ENCODE assay signal across 24 cellular contexts in the genomic region with DNA sequence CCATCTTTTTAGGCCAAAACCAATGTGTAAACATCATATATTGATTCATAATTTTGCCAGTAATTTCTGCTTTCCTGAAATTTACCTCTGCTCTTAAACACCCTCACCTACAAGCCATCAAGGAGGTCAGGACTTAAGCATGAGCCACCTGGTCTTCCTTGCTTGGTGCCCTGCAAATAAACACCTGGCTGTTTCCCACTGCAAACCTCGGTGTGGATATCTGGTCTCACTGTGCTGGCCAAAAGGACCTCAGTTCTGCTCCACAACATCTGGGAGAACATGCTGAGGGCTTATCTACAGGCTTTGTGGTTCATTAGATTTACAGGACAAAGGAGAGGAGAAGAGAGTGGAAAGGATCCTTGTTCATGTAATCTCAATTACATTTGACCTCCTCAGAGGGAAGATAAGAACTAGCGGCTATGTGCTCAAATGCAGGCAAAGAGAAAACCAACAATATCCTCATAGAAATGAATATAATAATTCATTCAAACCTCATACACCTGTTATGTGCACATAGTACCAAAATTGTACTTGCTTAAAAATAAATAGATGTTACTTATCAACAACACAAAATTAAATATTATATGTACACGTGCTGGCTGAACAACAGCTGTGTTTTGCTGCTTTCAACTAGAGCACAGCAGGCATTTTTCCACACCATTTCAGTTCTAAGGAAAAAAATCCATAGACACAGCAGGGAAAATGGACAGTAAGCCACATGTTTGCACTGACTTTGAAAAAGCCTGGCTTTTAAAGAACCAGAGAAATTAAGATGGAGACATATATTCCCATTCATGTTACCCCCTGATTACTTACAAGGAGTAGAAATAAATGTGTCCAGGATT.
DNase-seq lines count a peak whose midpoint lies in the region; ATAC-seq, FAIRE-seq and TF ChIP-seq lines count a peak whose summit lies in the region.
"Had no signal": no experiment of that assay in that cellular context is flagged by ENCODE, and none has a peak within 500 bp of the region (broad histone marks: within the 10 kb centered on the region; RNA-seq: fewer than 3 reads in every experiment).

No MANE protein-coding gene starts in this region.

- no peaks in the 10 kb centered on the region for H3K79me2 ChIP-seq in K562 (ENCODE audit: control insufficient read depth, insufficient read depth, low read length)

- DNase-seq in DMS 273 (lab: John Stamatoyannopoulos, UW; ENCODE audit: unreplicated experiment) (peak; percentile 18), DMS 273 treated with DMSO at 0.1 percent for 48 hours (lab: John Stamatoyannopoulos, UW) (no peak), NCI-H2171 treated with DMSO at 0.1 percent for 48 hours (lab: John Stamatoyannopoulos, UW) (peak; percentile 96), K562 (ENCODE audit: extremely low read depth in 1 of 4, low spot score in 3 of 4) (peak in 1 of 4 experiments; percentile 11), retina (peak; percentile 48), chondrocyte (ENCODE audit: low spot score) (no peak)
- DNase-seq in activated naive CD4-positive, alpha-beta T cell treated with anti-CD3 and anti-CD28 coated beads, Interleukin-2, amount 50 U/mL, for 16 hours = no peak
- DNase-seq: activated naive CD4-positive, alpha-beta T cell treated with anti-CD3 and anti-CD28 coated beads, Interleukin-2, amount 10 ng/mL, durations not matched to agents 7 days and 5 days; AML-193; CD8-positive, alpha-beta T cell; GOT3; islet precursor cell; stomach; transverse colon had no signal

- no peaks in the 10 kb centered on the region for H3K9me3 Mint-ChIP-seq in chondrocyte (ENCODE audit: low read depth)
- H3K9me3 Mint-ChIP-seq: activated naive CD4-positive, alpha-beta T cell treated with anti-CD3 and anti-CD28 coated beads, Interleukin-2, amount 10 ng/mL, durations not matched to agents 7 days and 5 days; CD8-positive, alpha-beta T cell; natural killer cell treated with Interleukin-12 subunit alpha and Interleukin-12 subunit beta and Interleukin-15 and Interleukin-18, amount 100 ng/mL, for 72 hours; T-helper 2 cell treated with Interferon-gamma antibody and Interleukin-4, amounts not matched to agents 5 μg/mL and 100 μg/mL, for 36 hours had no signal

- POLR2A ChIA-PET in K562 (lab: Yijun Ruan, JAX) = interaction anchor here (0.8 kb wide), 1 partner anchor 12 kb away, joined by 3 read pairs; no protein-coding TSS in a partner anchor

- no peak for TF ChIP-seq RAD21 in K562 (CRISPR knock-in tag; conservative IDR thresholded peaks at IDR 0.05 in 1 of 2, IDR thresholded peaks at IDR 0.05 in 1 of 2)

- H3K27me3 Mint-ChIP-seq in chondrocyte (ENCODE audit: low read depth) = no peaks in the 10 kb centered on the region
- H3K27me3 Mint-ChIP-seq: activated naive CD4-positive, alpha-beta T cell treated with anti-CD3 and anti-CD28 coated beads, Interleukin-2, amount 10 ng/mL, durations not matched to agents 7 days and 5 days had no signal

- H3K4me1 Mint-ChIP-seq in chondrocyte (ENCODE audit: low read depth) = peaks cover 14% of the 10 kb centered on the region
- H3K4me1 Mint-ChIP-seq: activated naive CD4-positive, alpha-beta T cell treated with anti-CD3 and anti-CD28 coated beads, Interleukin-2, amount 10 ng/mL, durations not matched to agents 7 days and 5 days had no signal

- TF ChIP-seq CTCF in K562 (IDR thresholded peaks at IDR 0.05 in 2 of 3, conservative IDR thresholded peaks at IDR 0.05 in 1 of 3; ENCODE audit: insufficient read depth in 2 of 3, low read depth in 1 of 3, low read length in 3 of 3) (no peak), chondrocyte (IDR thresholded peaks at IDR 0.05) (no peak)

- WGBS in K562 (ENCODE audit: insufficient coverage, low coverage, missing lambda C conversion rate) = 26% methylated on average over 3 of the region's 3 CpGs

- H3K4me3 ChIP-seq in K562 = no peak overlapping the region
- H3K4me3 ChIP-seq: cardiac muscle cell, prostate gland, stomach, transverse colon had no signal

- H3K9ac ChIP-seq in K562 (ENCODE audit: insufficient read depth in 1 of 2, low read depth in 2 of 2, low read length in 2 of 2) = no peak overlapping the region
- H3K9ac ChIP-seq: KMS-11 had no signal

- no TSS peak for BruUV-seq in K562 (replicated peaks; lab: Mats Ljungman, UMichigan)

- no peaks in the 10 kb centered on the region for H3K9me1 ChIP-seq in K562 (ENCODE audit: control insufficient read depth, insufficient read depth, low read length)

- CTCF ChIA-PET in K562 (lab: Yijun Ruan, JAX; ENCODE audit: low intra/inter-chr PET ratio) = no interaction called here

- H3K4me3 Mint-ChIP-seq in chondrocyte (ENCODE audit: unreplicated experiment) = no peak overlapping the region
- H3K4me3 Mint-ChIP-seq: activated naive CD4-positive, alpha-beta T cell treated with anti-CD3 and anti-CD28 coated beads, Interleukin-2, amount 10 ng/mL, durations not matched to agents 7 days and 5 days; CD8-positive, alpha-beta T cell; natural killer cell treated with Interleukin-12 subunit alpha and Interleukin-12 subunit beta and Interleukin-15 and Interleukin-18, amount 100 ng/mL, for 72 hours; T-helper 2 cell treated with Interferon-gamma antibody and Interleukin-4, amounts not matched to agents 5 μg/mL and 100 μg/mL, for 36 hours; WTC11 had no signal

- H3K27me3 ChIP-seq in K562 (ENCODE audit: control insufficient read depth in 2 of 2, insufficient read depth in 2 of 2, low read length in 2 of 2) = no peaks in the 10 kb centered on the region
- H3K27me3 ChIP-seq: cardiac muscle cell, stomach, transverse colon had no signal

- H3K4me2 ChIP-seq in K562 (ENCODE audit: insufficient read depth, low read length) = no peak overlapping the region
- H3K4me2 ChIP-seq: KMS-11 had no signal

- no peaks in the 10 kb centered on the region for H3K36me3 ChIP-seq in K562 (ENCODE audit: control insufficient read depth, insufficient read depth, low read length)
- H3K36me3 ChIP-seq: cardiac muscle cell, prostate gland, stomach, transverse colon had no signal

- peak overlapping the region; percentile 22; the same call in 1 of the 2 replicates for H2AFZ ChIP-seq in K562 (ENCODE audit: low read depth, low read length)

- ATAC-seq in K562 (no peak; the same call in 2 of the 3 replicates), HG03432 (IDR thresholded peaks at IDR 0.05; ENCODE audit: unreplicated experiment) (no peak)
- ATAC-seq: CD8-positive, alpha-beta T cell; natural killer cell treated with Interleukin-12 subunit alpha and Interleukin-12 subunit beta and Interleukin-15 and Interleukin-18, amount 100 ng/mL, for 72 hours; Right ventricle myocardium inferior; WTC11 had no signal

- in situ Hi-C loops in K562 (cut with MboI) = no loop called here

- intact Hi-C loops in K562 (cut with micrococcal nuclease) = no loop called here

- H3K4me1 ChIP-seq in K562 (replicated peaks in 1 of 2; ENCODE audit: control insufficient read depth in 2 of 2, insufficient read depth in 2 of 2, low read length in 2 of 2) = peaks cover 8 to 17% of the 10 kb centered on the region in 2 experiments; a peak in 3 of 5 replicates
- H3K4me1 ChIP-seq: prostate gland, stomach, transverse colon had no signal

- no peaks in the 10 kb centered on the region for H3K36me3 Mint-ChIP-seq in chondrocyte (ENCODE audit: low read depth)
- H3K36me3 Mint-ChIP-seq: activated naive CD4-positive, alpha-beta T cell treated with anti-CD3 and anti-CD28 coated beads, Interleukin-2, amount 10 ng/mL, durations not matched to agents 7 days and 5 days; CD8-positive, alpha-beta T cell; natural killer cell treated with Interleukin-12 subunit alpha and Interleukin-12 subunit beta and Interleukin-15 and Interleukin-18, amount 100 ng/mL, for 72 hours; WTC11 had no signal

- no peaks in the 10 kb centered on the region for H3K9me3 ChIP-seq in K562 (replicated peaks; ENCODE audit: control insufficient read depth, insufficient read depth, low read depth, low read length)
- H3K9me3 ChIP-seq: prostate gland, stomach, transverse colon had no signal

- no peak overlapping the region for H3K27ac Mint-ChIP-seq in chondrocyte (ENCODE audit: unreplicated experiment)
- H3K27ac Mint-ChIP-seq: activated naive CD4-positive, alpha-beta T cell treated with anti-CD3 and anti-CD28 coated beads, Interleukin-2, amount 10 ng/mL, durations not matched to agents 7 days and 5 days; CD8-positive, alpha-beta T cell; natural killer cell treated with Interleukin-12 subunit alpha and Interleukin-12 subunit beta and Interleukin-15 and Interleukin-18, amount 100 ng/mL, for 72 hours; T-helper 2 cell treated with Interferon-gamma antibody and Interleukin-4, amounts not matched to agents 5 μg/mL and 100 μg/mL, for 36 hours; WTC11 had no signal

- no peak overlapping the region for H3K27ac ChIP-seq in K562 (ENCODE audit: extremely low read depth, low read depth, low read length)
- H3K27ac ChIP-seq: 22Rv1, cardiac muscle cell, KMS-11, prostate gland, stomach, transverse colon had no signal

- no peak for TF ChIP-seq POLR2A in K562 (conservative IDR thresholded peaks at IDR 0.05)

- peak; percentile 62 for FAIRE-seq in K562 (lab: Jason Lieb, UNC)
- FAIRE-seq: endometrium had no signal

- H4K20me1 ChIP-seq in K562 (replicated peaks; ENCODE audit: control insufficient read depth, insufficient read depth, low read length) = no peaks in the 10 kb centered on the region

- TF ChIP-seq EP300 in K562 (IDR thresholded peaks at IDR 0.05; ENCODE audit: low read length) = no peak

TF ChIP-seq in K562, 482 proteins besides CTCF, POLR2A, EP300 and RAD21 (continues in another document):
- TF ChIP-seq NEUROD1 (IDR thresholded peaks at IDR 0.05; ENCODE audit: borderline replicate concordance, low read depth, low read length, partially characterized antibody) (no peak), ZNF445 (CRISPR knock-in tag; IDR thresholded peaks at IDR 0.05; ENCODE audit: low read depth) (no peak), HDAC1 (IDR thresholded peaks at IDR 0.05) (no peak), HDGF (IDR thresholded peaks at IDR 0.05) (no peak), ETV1 (tag; conservative IDR thresholded peaks at IDR 0.05; ENCODE audit: low read depth) (no peak), EHMT2 (IDR thresholded peaks at IDR 0.05) (no peak), ZBED1 (IDR thresholded peaks at IDR 0.05) (no peak), GTF2A2 (tag; IDR thresholded peaks at IDR 0.05) (no peak), TFAM (CRISPR knock-in tag; conservative IDR thresholded peaks at IDR 0.05) (no peak), HMG20B (CRISPR knock-in tag; IDR thresholded peaks at IDR 0.05) (no peak), CBFA2T2 (conservative IDR thresholded peaks at IDR 0.05) (0 out of 2 replicates have a peak, but pooled peaks have one; percentile 4), TOE1 (IDR thresholded peaks at IDR 0.05; ENCODE audit: borderline replicate concordance) (no peak), TOE1 (CRISPR knock-in tag; IDR thresholded peaks at IDR 0.05; ENCODE audit: borderline replicate concordance, low read depth) (no peak), PML (IDR thresholded peaks at IDR 0.05; ENCODE audit: low read length) (no peak), CC2D1A (IDR thresholded peaks at IDR 0.05) (no peak), C11orf30 (IDR thresholded peaks at IDR 0.05; ENCODE audit: low read depth) (no peak), NCOA6 (IDR thresholded peaks at IDR 0.05) (no peak), BRCA1 (IDR thresholded peaks at IDR 0.05) (no peak), BRCA1 (CRISPR knock-in tag; IDR thresholded peaks at IDR 0.05) (no peak), CBFA2T3 (IDR thresholded peaks at IDR 0.05) (peak; percentile 30)

Comparison
In these comparisons a context has a peak if more than half of its experiments do, and no peak if none do; other contexts are left out.
1. DNase-seq: peak in DMS 273 (single experiment), NCI-H2171 treated with DMSO at 0.1 percent for 48 hours (single experiment) and retina (single experiment); none in DMS 273 treated with DMSO at 0.1 percent for 48 hours (single experiment), activated naive CD4-positive, alpha-beta T cell treated with anti-CD3 and anti-CD28 coated beads, Interleukin-2, amount 50 U/mL, for 16 hours (single experiment) and chondrocyte (single experiment).